In the genomic region with DNA sequence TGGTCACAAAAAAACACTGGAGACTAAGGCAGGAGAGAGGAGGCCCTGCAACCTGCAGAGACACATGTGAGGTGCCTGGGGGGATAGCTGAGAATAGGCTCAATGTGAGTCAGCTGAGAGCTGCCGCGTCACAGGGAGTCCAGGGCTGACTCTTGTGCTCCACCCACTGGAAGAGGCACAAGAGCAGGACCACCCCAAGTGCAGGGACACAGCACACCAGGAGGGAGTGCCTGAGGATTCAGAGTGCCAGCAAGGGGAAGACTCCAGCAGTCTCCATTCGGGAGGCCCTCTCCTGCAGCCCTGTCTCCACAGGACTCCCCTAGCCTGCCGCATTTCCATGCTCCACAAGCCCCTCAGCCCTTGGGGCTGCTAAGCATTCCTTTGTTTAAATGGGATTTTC, we compare ENCODE assay signal across 8 cellular contexts.
DNase-seq lines count a peak whose midpoint lies in the region; ATAC-seq and TF ChIP-seq lines count a peak whose summit lies in the region.

No MANE protein-coding gene starts in this region.

- H3K4me3 ChIP-seq in fibroblast of mammary gland (ENCODE audit: control insufficient read depth, low read depth, low read length) = no peak overlapping the region

- DNase-seq in DMS 273 (lab: John Stamatoyannopoulos, UW; ENCODE audit: unreplicated experiment) = peak; percentile 6
- DNase-seq in DMS 273 treated with DMSO at 0.1 percent for 48 hours (lab: John Stamatoyannopoulos, UW) = no peak
- peak; percentile 98 for DNase-seq in SK-MEL-5 (ENCODE audit: low read depth, low spot score)
- peak; percentile 44 for DNase-seq in fibroblast of mammary gland (ENCODE audit: low read depth)
- peak; percentile 36 to 67 for DNase-seq in stimulated activated CD8-positive, alpha-beta memory T cell treated with anti-CD3 and anti-CD28 coated beads, Interleukin-15, amount 100 ng/mL, for 48 hours (ENCODE audit: low read depth in 2 of 2)
- DNase-seq in GDM1 (lab: John Stamatoyannopoulos, UW) = no peak
- no peak for DNase-seq in NCI-H345 treated with DMSO at 0.1 percent for 48 hours (lab: John Stamatoyannopoulos, UW; ENCODE audit: unreplicated experiment)

- ATAC-seq in GM18511 (IDR thresholded peaks at IDR 0.05; ENCODE audit: unreplicated experiment) = no peak

- in situ Hi-C loops in SK-MEL-5 (cut with HindIII; ENCODE audit: low pct_unique_long_range_greater_than_20kb, low sequenced_read_pairs) = no loop called here

- peak; percentile 5 for TF ChIP-seq CTCF in fibroblast of mammary gland (conservative IDR thresholded peaks at IDR 0.05; ENCODE audit: control insufficient read depth, insufficient read depth, low read depth, low read length)

Comparison
In these comparisons a context has a peak if more than half of its experiments do, and no peak if none do; other contexts are left out.
1. DNase-seq: peak in DMS 273 (single experiment), SK-MEL-5 (single experiment), fibroblast of mammary gland (single experiment) and stimulated activated CD8-positive, alpha-beta memory T cell treated with anti-CD3 and anti-CD28 coated beads, Interleukin-15, amount 100 ng/mL, for 48 hours (2 of 2); none in DMS 273 treated with DMSO at 0.1 percent for 48 hours (single experiment), GDM1 (single experiment) and NCI-H345 treated with DMSO at 0.1 percent for 48 hours (single experiment).